24 cellular contexts compared by ENCODE assay signal in genomic region chr2:8445580-8445979, GRCh38.
DNase-seq lines count a peak whose midpoint lies in the region; ATAC-seq and TF ChIP-seq lines count a peak whose summit lies in the region.
"Had no signal": no experiment of that assay in that cellular context is flagged by ENCODE, and none has a peak within 500 bp of the region (broad histone marks: within the 10 kb centered on the region; RNA-seq: fewer than 3 reads in every experiment).

No MANE protein-coding gene starts in this region.

- H4K8ac ChIP-seq in mesendoderm (ENCODE audit: low read depth, low read length), result no peak overlapping the region

- intact Hi-C loops in Right ventricle myocardium superior (cut with DNase I), result no loop called here

- no peaks in the 10 kb centered on the region for H3K4me1 ChIP-seq in right atrium auricular region
- H3K4me1 ChIP-seq in OCI-LY3 (ENCODE audit: low read length), result peaks cover 43% of the 10 kb centered on the region
- H3K4me1 ChIP-seq in mesendoderm (ENCODE audit: control insufficient read depth, low read depth, low read length), result no peaks in the 10 kb centered on the region
- H3K4me1 ChIP-seq in hepatocyte (ENCODE audit: insufficient read depth), result no peaks in the 10 kb centered on the region

- no peak overlapping the region for H3K56ac ChIP-seq in mesendoderm (ENCODE audit: low read length)

- WGBS in mesendoderm (ENCODE audit: extremely low coverage, insufficient coverage, low lambda C conversion rate), result no CpG with 5 or more reads among the region's 4 CpGs
- WGBS in hepatocyte (ENCODE audit: low lambda C conversion rate, missing lambda C conversion rate), result 36% methylated on average over 4 of the region's 4 CpGs

- H3K79me2 ChIP-seq in OCI-LY3 (ENCODE audit: low read length) (no peaks in the 10 kb centered on the region), mesendoderm (ENCODE audit: control insufficient read depth, insufficient read depth, low read length) (no peaks in the 10 kb centered on the region), hepatocyte (no peaks in the 10 kb centered on the region)

- no peak overlapping the region for H4K5ac ChIP-seq in mesendoderm (ENCODE audit: low read length)

- H2AFZ ChIP-seq in OCI-LY3 (ENCODE audit: low read depth, low read length) (no peak overlapping the region), hepatocyte (no peak overlapping the region)

- no peak overlapping the region for H2BK5ac ChIP-seq in mesendoderm (ENCODE audit: low read length)

- H3K18ac ChIP-seq in mesendoderm (ENCODE audit: low read length), result no peak overlapping the region

- H3K4me3 ChIP-seq in right atrium auricular region (no peak overlapping the region), OCI-LY3 (ENCODE audit: low read length) (no peak overlapping the region), mesendoderm (ENCODE audit: low read length) (no peak overlapping the region), hepatocyte (no peak overlapping the region)
- H3K4me3 ChIP-seq: dorsolateral prefrontal cortex, heart right ventricle, MG63, ovary, spleen had no signal

- H3K9me3 ChIP-seq in right atrium auricular region, result no peaks in the 10 kb centered on the region
- no peaks in the 10 kb centered on the region for H3K9me3 ChIP-seq in OCI-LY3 (ENCODE audit: insufficient read depth, low read length)
- no peaks in the 10 kb centered on the region for H3K9me3 ChIP-seq in hepatocyte (ENCODE audit: low read depth)
- H3K9me3 ChIP-seq: heart right ventricle, MG63, ovary, spleen had no signal

- no peaks in the 10 kb centered on the region for H4K20me1 ChIP-seq in OCI-LY3 (ENCODE audit: insufficient read depth, low read length)
- no peaks in the 10 kb centered on the region for H4K20me1 ChIP-seq in hepatocyte (ENCODE audit: insufficient read depth, poor library complexity, severe bottlenecking)

- H3K4ac ChIP-seq in mesendoderm (ENCODE audit: low read depth, low read length), result no peak overlapping the region

- H3K36me3 ChIP-seq in right atrium auricular region, result no peaks in the 10 kb centered on the region
- H3K36me3 ChIP-seq in OCI-LY3 (replicated peaks; ENCODE audit: low read depth, low read length), result no peaks in the 10 kb centered on the region
- no peaks in the 10 kb centered on the region for H3K36me3 ChIP-seq in mesendoderm (ENCODE audit: control insufficient read depth, insufficient read depth, low read length)
- H3K36me3 ChIP-seq in hepatocyte (replicated peaks; ENCODE audit: insufficient read depth, low read depth), result no peaks in the 10 kb centered on the region
- H3K36me3 ChIP-seq: heart right ventricle, MG63, ovary, spleen had no signal

- no peaks in the 10 kb centered on the region for H3K27me3 ChIP-seq in right atrium auricular region
- no peaks in the 10 kb centered on the region for H3K27me3 ChIP-seq in OCI-LY3 (ENCODE audit: low read depth, low read length)
- no peaks in the 10 kb centered on the region for H3K27me3 ChIP-seq in mesendoderm (ENCODE audit: insufficient read depth, low read length, poor library complexity)
- H3K27me3 ChIP-seq in hepatocyte, result no peaks in the 10 kb centered on the region
- H3K27me3 ChIP-seq: heart right ventricle, MG63, ovary had no signal

- peak overlapping the region; percentile 18 for H3K4me2 ChIP-seq in OCI-LY3 (ENCODE audit: low read length)
- no peak overlapping the region for H3K4me2 ChIP-seq in mesendoderm (ENCODE audit: low read length)
- H3K4me2 ChIP-seq in hepatocyte, result no peak overlapping the region

- no peaks in the 10 kb centered on the region for H3K9me2 ChIP-seq in hepatocyte (replicated peaks; ENCODE audit: insufficient read depth)

- no peak overlapping the region for H2BK120ac ChIP-seq in mesendoderm (ENCODE audit: low read depth, low read length)

- TF ChIP-seq CTCF in right atrium auricular region (IDR thresholded peaks at IDR 0.05) (no peak), OCI-LY3 (IDR thresholded peaks at IDR 0.05; ENCODE audit: low read depth, low read length) (no peak), hepatocyte (IDR thresholded peaks at IDR 0.05; ENCODE audit: poor library complexity) (no peak)

- no peaks in the 10 kb centered on the region for H3K79me1 ChIP-seq in mesendoderm (ENCODE audit: low read length)

- no peak overlapping the region for H2AK5ac ChIP-seq in mesendoderm (ENCODE audit: low read length)

- ATAC-seq in Right ventricle myocardium superior (ENCODE audit: poor library complexity) (no peak), GM21515 (IDR thresholded peaks at IDR 0.05; ENCODE audit: unreplicated experiment) (no peak)
- ATAC-seq: activated CD8-positive, alpha-beta T cell treated with anti-CD3 and anti-CD28 coated beads, Interleukin-2, amount 10 ng/mL, durations not matched to agents 7 days and 5 days; CD8-positive, alpha-beta T cell; heart right ventricle; stimulated activated naive CD8-positive, alpha-beta T cell treated with anti-CD3 and anti-CD28 coated beads, Interleukin-15, amount 100 ng/mL, for 72 hours had no signal

- H2BK15ac ChIP-seq in mesendoderm (replicated peaks; ENCODE audit: low read depth), result no peak overlapping the region

- H3K9ac ChIP-seq in OCI-LY3 (ENCODE audit: low read length) (no peak overlapping the region), mesendoderm (ENCODE audit: low read length) (no peak overlapping the region)

- H3K27ac ChIP-seq in right atrium auricular region (no peak overlapping the region), OCI-LY3 (ENCODE audit: low read length) (no peak overlapping the region), mesendoderm (ENCODE audit: low read depth, low read length) (no peak overlapping the region), hepatocyte (no peak overlapping the region)
- H3K27ac ChIP-seq: dorsolateral prefrontal cortex, heart right ventricle, HL-60, ovary, spleen, VCaP had no signal

- DNase-seq in right atrium auricular region (ENCODE audit: low spot score) (peak; percentile 32), Right ventricle myocardium superior (no peak), mesendoderm (peak; percentile 11), NCI-H2227 (lab: John Stamatoyannopoulos, UW; ENCODE audit: unreplicated experiment) (no peak), hepatocyte (ENCODE audit: low spot score) (no peak)
- DNase-seq: activated CD4-positive, alpha-beta T cell treated with anti-CD3 and anti-CD28 coated beads for 4 hours; activated CD8-positive, alpha-beta T cell treated with anti-CD3 and anti-CD28 coated beads, Interleukin-2, amount 10 ng/mL, durations not matched to agents 7 days and 5 days; activated T-cell treated with anti-CD3 and anti-CD28 coated beads for 4 hours; CD8-positive, alpha-beta T cell; dorsolateral prefrontal cortex; H9; heart right ventricle; KG1; mammary epithelial cell; MG63; NK-92 treated with Interleukin-12 subunit alpha and Interleukin-12 subunit beta, amount 100 ng/mL, for 24 hours; ovary; spleen; SW 1271 had no signal

- no peak overlapping the region for H3K23ac ChIP-seq in mesendoderm (ENCODE audit: low read length)

Comparison
In these comparisons a context has a peak if more than half of its experiments do, and no peak if none do; other contexts are left out.
1. DNase-seq: peak in right atrium auricular region (single experiment) and mesendoderm (single experiment); none in Right ventricle myocardium superior (single experiment), NCI-H2227 (single experiment) and hepatocyte (single experiment).